In the genomic region with DNA sequence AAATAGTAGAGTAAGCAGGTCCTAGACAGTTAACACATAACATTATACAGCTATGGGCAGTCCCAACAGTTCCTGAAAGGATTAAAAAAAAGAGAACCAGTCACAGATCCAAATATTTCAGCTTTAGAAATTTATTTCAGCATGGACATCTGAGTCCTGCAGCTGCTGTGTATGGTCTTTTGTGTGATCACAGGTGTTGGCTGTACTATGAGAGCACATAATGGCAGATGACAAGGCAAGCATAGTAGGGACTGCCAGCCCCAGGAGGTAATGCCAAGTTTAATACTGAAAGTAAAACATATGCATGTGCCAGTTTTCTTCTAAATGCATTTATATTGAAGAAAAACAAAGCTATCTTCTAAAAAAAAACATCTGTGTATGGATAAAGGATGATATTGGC, we compare ENCODE assay signal across 18 cellular contexts.
A peak's percentile ranks its signal among the peaks of the same experiment; 100 is the strongest.
DNase-seq lines count a peak whose midpoint lies in the region; ATAC-seq lines count a peak whose summit lies in the region.
"Had no signal": no experiment of that assay in that cellular context is flagged by ENCODE, and none has a peak within 500 bp of the region (broad histone marks: within the 10 kb centered on the region; RNA-seq: fewer than 3 reads in every experiment).

No MANE protein-coding gene starts in this region.

- no peak for ATAC-seq in HG03280 (IDR thresholded peaks at IDR 0.05; ENCODE audit: unreplicated experiment)
- ATAC-seq in GM18870 (IDR thresholded peaks at IDR 0.05; ENCODE audit: unreplicated experiment) = no peak
- ATAC-seq: GM23338 had no signal

- peak; percentile 6 for DNase-seq in NCI-H1105 treated with DMSO at 0.1 percent for 48 hours (lab: John Stamatoyannopoulos, UW)
- no peak for DNase-seq in NCI-H1105 (lab: John Stamatoyannopoulos, UW)
- peak; percentile 37 for DNase-seq in NCI-H1092 (lab: John Stamatoyannopoulos, UW)
- peak; percentile 69 for DNase-seq in NCI-H446 treated with DMSO at 0.1 percent for 48 hours (lab: John Stamatoyannopoulos, UW)
- DNase-seq in RPMI8226 = peak; percentile 88
- no peak for DNase-seq in DMS53 (lab: John Stamatoyannopoulos, UW)
- DNase-seq: BE2C, Calu3, DND-41, KBM-7, NCI-H1436 treated with DMSO at 0.1 percent for 48 hours, NCI-H2107, NCI-H226, NCI-H524, T-helper 2 cell had no signal

Comparison
In these comparisons a context has a peak if more than half of its experiments do, and no peak if none do; other contexts are left out.
1. DNase-seq: peak in NCI-H1105 treated with DMSO at 0.1 percent for 48 hours (single experiment), NCI-H1092 (single experiment), NCI-H446 treated with DMSO at 0.1 percent for 48 hours (single experiment) and RPMI8226 (single experiment); none in NCI-H1105 (single experiment) and DMS53 (single experiment).